ENCODE assay signal across 10 cellular contexts in the genomic region with DNA sequence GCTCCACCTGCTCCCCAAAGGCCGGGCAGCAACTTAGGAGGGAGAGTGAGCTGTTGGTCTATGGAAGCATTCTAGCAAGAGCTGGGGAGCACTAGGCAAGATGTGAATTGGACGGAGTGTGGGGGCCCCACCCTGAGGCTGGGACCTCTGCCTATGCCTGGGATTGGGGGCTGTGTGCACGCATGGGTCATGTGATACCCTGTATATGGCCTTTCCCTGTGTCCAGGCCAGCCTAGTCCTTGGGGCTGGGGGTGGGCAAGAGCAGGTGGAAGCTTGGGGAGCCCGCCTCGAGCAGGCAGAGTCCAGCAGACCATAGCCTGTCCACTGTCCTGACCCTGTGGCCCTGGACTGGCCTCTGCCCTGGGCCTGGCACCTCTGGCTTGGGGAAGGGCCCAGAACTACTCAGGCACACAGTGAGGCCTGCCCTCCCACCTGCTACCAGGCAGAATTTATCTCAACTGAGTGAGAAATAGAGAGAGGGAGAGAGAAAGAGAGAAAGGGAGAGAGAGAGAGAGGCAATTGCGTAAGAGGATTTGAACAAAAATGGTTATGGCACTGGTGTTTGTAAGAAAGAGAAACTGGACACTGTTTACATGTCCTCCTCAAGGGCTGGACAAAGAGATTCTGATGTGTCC. TPM values are rescaled to one million over a fixed set of nuclear protein-coding genes. Genes with fewer than 3 reads are reported as not detected.
DNase-seq lines count a peak whose midpoint lies in the region; ATAC-seq and TF ChIP-seq lines count a peak whose summit lies in the region.
"Had no signal": no experiment of that assay in that cellular context is flagged by ENCODE, and none has a peak within 500 bp of the region (broad histone marks: within the 10 kb centered on the region; RNA-seq: fewer than 3 reads in every experiment).

No MANE protein-coding gene starts in this region.

- H3K9me3 Mint-ChIP-seq in HFFc6, result no peaks in the 10 kb centered on the region
- peaks cover 0 to 2% (median 0%) of the 10 kb centered on the region in 5 experiments for H3K9me3 Mint-ChIP-seq in brain
- no peaks in the 10 kb centered on the region for H3K9me3 Mint-ChIP-seq in stimulated activated effector memory CD8-positive, alpha-beta T cell treated with anti-CD3 and anti-CD28 coated beads, Interleukin-12 subunit alpha, Interleukin-12 subunit beta, amount 100 ng/mL, for 72 hours
- H3K9me3 Mint-ChIP-seq: activated naive CD8-positive, alpha-beta T cell treated with anti-CD3 and anti-CD28 coated beads, Interleukin-2, amount 10 ng/mL, durations not matched to agents 7 days and 5 days had no signal

- H3K27ac Mint-ChIP-seq in HFFc6, result peak overlapping the region; percentile 72
- H3K27ac Mint-ChIP-seq in brain, result peak overlapping the region; percentile 53 to 94 (median 83)
- H3K27ac Mint-ChIP-seq in stimulated activated effector memory CD8-positive, alpha-beta T cell treated with anti-CD3 and anti-CD28 coated beads, Interleukin-12 subunit alpha, Interleukin-12 subunit beta, amount 100 ng/mL, for 72 hours, result peak overlapping the region; percentile 60

- peak; percentile 53 for DNase-seq in HFFc6
- DNase-seq in left kidney (ENCODE audit: low read depth, low spot score), result peak; percentile 26
- DNase-seq in stimulated activated effector memory CD8-positive, alpha-beta T cell treated with anti-CD3 and anti-CD28 coated beads, Interleukin-12 subunit alpha, Interleukin-12 subunit beta, amount 100 ng/mL, for 72 hours (ENCODE audit: low spot score in 2 of 2), result no peak
- DNase-seq in NOMO-1 treated with dmso at 0.1 percent for 144 hours (lab: John Stamatoyannopoulos, UW; ENCODE audit: unreplicated experiment), result no peak
- no peak for DNase-seq in NCI-H345 treated with DMSO at 0.1 percent for 48 hours (lab: John Stamatoyannopoulos, UW; ENCODE audit: unreplicated experiment)
- no peak for DNase-seq in mucosa of gallbladder (ENCODE audit: low spot score)
- DNase-seq: activated naive CD8-positive, alpha-beta T cell treated with anti-CD3 and anti-CD28 coated beads, Interleukin-2, amount 10 ng/mL, durations not matched to agents 7 days and 5 days; stimulated activated CD4-positive, alpha-beta T cell treated with anti-CD3 and anti-CD28 coated beads, Interleukin-1b, Interleukin-23, amount 100 ng/mL, for 48 hours had no signal

- H3K27me3 Mint-ChIP-seq in HFFc6 (ENCODE audit: insufficient read depth), result peaks cover 4% of the 10 kb centered on the region
- peaks cover 4% of the 10 kb centered on the region for H3K27me3 Mint-ChIP-seq in brain

- no peak for ATAC-seq in stimulated activated effector memory CD8-positive, alpha-beta T cell treated with anti-CD3 and anti-CD28 coated beads, Interleukin-12 subunit alpha, Interleukin-12 subunit beta, amount 100 ng/mL, for 72 hours
- ATAC-seq in HG02623 (IDR thresholded peaks at IDR 0.05; ENCODE audit: unreplicated experiment), result no peak

- no peaks in the 10 kb centered on the region for H3K36me3 Mint-ChIP-seq in HFFc6 (ENCODE audit: low read depth)
- no peaks in the 10 kb centered on the region for H3K36me3 Mint-ChIP-seq in brain
- peaks cover 14% of the 10 kb centered on the region for H3K36me3 Mint-ChIP-seq in stimulated activated effector memory CD8-positive, alpha-beta T cell treated with anti-CD3 and anti-CD28 coated beads, Interleukin-12 subunit alpha, Interleukin-12 subunit beta, amount 100 ng/mL, for 72 hours
- H3K36me3 Mint-ChIP-seq: activated naive CD8-positive, alpha-beta T cell treated with anti-CD3 and anti-CD28 coated beads, Interleukin-2, amount 10 ng/mL, durations not matched to agents 7 days and 5 days had no signal

- TF ChIP-seq CTCF in HFFc6 (IDR thresholded peaks at IDR 0.05) (no peak), brain (conservative IDR thresholded peaks at IDR 0.05) (no peak)

- peak overlapping the region; percentile 40 for H3K4me3 Mint-ChIP-seq in HFFc6
- peak overlapping the region in 2 of 5 experiments; percentile 10 to 30 for H3K4me3 Mint-ChIP-seq in brain
- H3K4me3 Mint-ChIP-seq in stimulated activated effector memory CD8-positive, alpha-beta T cell treated with anti-CD3 and anti-CD28 coated beads, Interleukin-12 subunit alpha, Interleukin-12 subunit beta, amount 100 ng/mL, for 72 hours, result no peak overlapping the region
- H3K4me3 Mint-ChIP-seq: activated naive CD8-positive, alpha-beta T cell treated with anti-CD3 and anti-CD28 coated beads, Interleukin-2, amount 10 ng/mL, durations not matched to agents 7 days and 5 days had no signal

- H3K4me1 Mint-ChIP-seq in HFFc6 (ENCODE audit: low read depth), result peaks cover 56% of the 10 kb centered on the region
- H3K4me1 Mint-ChIP-seq in brain, result peaks cover 54% of the 10 kb centered on the region
- H3K4me1 Mint-ChIP-seq in stimulated activated effector memory CD8-positive, alpha-beta T cell treated with anti-CD3 and anti-CD28 coated beads, Interleukin-12 subunit alpha, Interleukin-12 subunit beta, amount 100 ng/mL, for 72 hours, result peaks cover 19% of the 10 kb centered on the region

RNA-seq across cellular contexts. Expression of a gene that starts 19.1 kb away (rescaled TPM):
- 10 to 100 TPM; 12.8 to 17.7 (median 16.2) TPM for total RNA-seq in HFFc6 (2021; fragmentation: NEBNext Ultra II Directional; extraction: Animal tissue kit (Norgen Biotek cat#: 25700))
- 9.4 TPM for polyA plus RNA-seq in brain (ENCODE audit: insufficient read depth, low read depth, low replicate concordance)
- total RNA-seq in mucosa of gallbladder, result 18.6 TPM

RNA-seq across cellular contexts. Expression of a gene that starts 19.3 kb away (rescaled TPM):
- total RNA-seq in HFFc6 (2021; fragmentation: NEBNext Ultra II Directional; extraction: Animal tissue kit (Norgen Biotek cat#: 25700)), result under 1 TPM in 1 of 6 experiments, not detected in 5; 0.09 TPM
- polyA plus RNA-seq in brain (ENCODE audit: insufficient read depth, low read depth, low replicate concordance), result not detected
- 8.7 TPM for total RNA-seq in mucosa of gallbladder
- total RNA-seq: activated naive CD8-positive, alpha-beta T cell treated with anti-CD3 and anti-CD28 coated beads, Interleukin-2, amount 10 ng/mL, durations not matched to agents 7 days and 5 days had no signal

RNA-seq across cellular contexts. Expression of a gene that starts 25.9 kb away (rescaled TPM):
- total RNA-seq in HFFc6 (2021; fragmentation: NEBNext Ultra II Directional; extraction: Animal tissue kit (Norgen Biotek cat#: 25700)), result 1 to 10 TPM in 4 of 6 experiments, under 1 TPM in 2; 0.52 to 2.0 (median 1.5) TPM
- polyA plus RNA-seq in brain (ENCODE audit: insufficient read depth, low read depth, low replicate concordance), result 2.1 TPM
- total RNA-seq in mucosa of gallbladder, result 9.4 TPM

RNA-seq across cellular contexts. Expression of a gene that starts 34.8 kb away (rescaled TPM):
- total RNA-seq in HFFc6 (2021; fragmentation: NEBNext Ultra II Directional; extraction: Animal tissue kit (Norgen Biotek cat#: 25700)), result 100 to 1,000 TPM in 2 of 6 experiments, 10 to 100 TPM in 4; 90.9 to 108 (median 98.6) TPM
- polyA plus RNA-seq in brain (ENCODE audit: insufficient read depth, low read depth, low replicate concordance), result 309 TPM
- 84.5 TPM for total RNA-seq in mucosa of gallbladder

RNA-seq across cellular contexts. Expression of a gene that starts 35.9 kb away (rescaled TPM):
- total RNA-seq in HFFc6 (2021; fragmentation: NEBNext Ultra II Directional; extraction: Animal tissue kit (Norgen Biotek cat#: 25700)), result 10 to 100 TPM; 35.1 to 42.3 (median 40.2) TPM
- polyA plus RNA-seq in brain (ENCODE audit: insufficient read depth, low read depth, low replicate concordance), result 37.5 TPM
- total RNA-seq in mucosa of gallbladder, result 187 TPM

Comparison
In these comparisons a context has a peak if more than half of its experiments do, and no peak if none do; other contexts are left out.
1. DNase-seq: peak in HFFc6 (single experiment) and left kidney (single experiment); none in stimulated activated effector memory CD8-positive, alpha-beta T cell treated with anti-CD3 and anti-CD28 coated beads, Interleukin-12 subunit alpha, Interleukin-12 subunit beta, amount 100 ng/mL, for 72 hours (0 of 2), NOMO-1 treated with dmso at 0.1 percent for 144 hours (single experiment), NCI-H345 treated with DMSO at 0.1 percent for 48 hours (single experiment) and mucosa of gallbladder (single experiment).
2. Peak in every context shown above with its lines, with median percentiles within 50 percentile points of each other: H3K27ac Mint-ChIP-seq.